11 cellular contexts compared by ENCODE assay signal in genomic region chr15:45134682-45135604, GRCh38. TPM values are rescaled to one million over a fixed set of nuclear protein-coding genes. Genes with fewer than 3 reads are reported as not detected.
DNase-seq lines count a peak whose midpoint lies in the region; ATAC-seq and TF ChIP-seq lines count a peak whose summit lies in the region.
"Had no signal": no experiment of that assay in that cellular context is flagged by ENCODE, and none has a peak within 500 bp of the region (broad histone marks: within the 10 kb centered on the region; RNA-seq: fewer than 3 reads in every experiment).

No MANE protein-coding gene starts in this region.

- ATAC-seq in Right ventricle myocardium inferior: peak; percentile 47
- ATAC-seq in memory B cell (ENCODE audit: low read depth): peak; percentile 63
- ATAC-seq in HG02642 (IDR thresholded peaks at IDR 0.05; ENCODE audit: poor library complexity, unreplicated experiment): no peak

- TF ChIP-seq EP300 in transverse colon (IDR thresholded peaks at IDR 0.05; ENCODE audit: low read depth): no peak

- H3K27me3 ChIP-seq in right atrium auricular region (peaks cover 0 to 7% of the 10 kb centered on the region in 2 donors), transverse colon (peaks cover 57% of the 10 kb centered on the region), Caco-2 (replicated peaks; ENCODE audit: control insufficient read depth, insufficient read depth, low read length) (no peaks in the 10 kb centered on the region)

- WGBS in transverse colon (ENCODE audit: low coverage in 1 of 2), 2 donors: 17 to 33% methylated on average over 1 to 28 of the region's 57 CpGs

- no peak for TF ChIP-seq POLR2A in transverse colon (IDR thresholded peaks at IDR 0.05)

- CTCF ChIA-PET in Caco-2 (lab: Charles Lee): interaction anchor here (1.1 kb wide), 1 partner anchor 17 kb away, joined by 4 read pairs; no protein-coding TSS in a partner anchor

- no peak overlapping the region for H3K27ac Mint-ChIP-seq in brain
- H3K27ac Mint-ChIP-seq in memory B cell: peak overlapping the region; percentile 25
- no peak overlapping the region for H3K27ac Mint-ChIP-seq in Caco-2 (ENCODE audit: unreplicated experiment)

- peak in 1 of 2 donors; percentile 46 for TF ChIP-seq CTCF in right atrium auricular region (IDR thresholded peaks at IDR 0.05)
- peak in 1 of 2 experiments; percentile 25 for TF ChIP-seq CTCF in brain (conservative IDR thresholded peaks at IDR 0.05)
- TF ChIP-seq CTCF in transverse colon (IDR thresholded peaks at IDR 0.05): peak in 2 of 5 experiments; percentile 15 to 40
- TF ChIP-seq CTCF in Caco-2 (IDR thresholded peaks at IDR 0.05; ENCODE audit: insufficient read depth in 1 of 2, low read depth in 1 of 2, low read length in 1 of 2, severe bottlenecking in 1 of 2, unreplicated experiment in 1 of 2): no peak

- H3K4me1 Mint-ChIP-seq in brain (peaks cover 5% of the 10 kb centered on the region), memory B cell (peaks cover 8% of the 10 kb centered on the region), Caco-2 (ENCODE audit: low read depth, unreplicated experiment) (no peaks in the 10 kb centered on the region)

- peak overlapping the region in 1 of 2 donors; percentile 17 for H3K4me3 ChIP-seq in right atrium auricular region
- H3K4me3 ChIP-seq in transverse colon: peak overlapping the region in 2 of 4 donors; percentile 26 to 36
- no peak overlapping the region for H3K4me3 ChIP-seq in Caco-2 (ENCODE audit: low read depth, low read length)

- no TSS peak for BruUV-seq in Caco-2 (replicated peaks; lab: Mats Ljungman, UMichigan)

- H3K27ac ChIP-seq in right atrium auricular region (no peak overlapping the region), transverse colon (no peak overlapping the region)
- H3K27ac ChIP-seq: C4-2B, HL-60 had no signal

- in situ Hi-C loops in transverse colon (cut with MboI; ENCODE audit: low pct_ligation_motif_present in 1 of 4, low pct_unique_long_range_greater_than_20kb in 1 of 4, low sequenced_read_pairs in 3 of 4): no loop called here

- H3K36me3 ChIP-seq in right atrium auricular region: no peaks in the 10 kb centered on the region
- no peaks in the 10 kb centered on the region for H3K36me3 ChIP-seq in transverse colon
- no peaks in the 10 kb centered on the region for H3K36me3 ChIP-seq in Caco-2 (ENCODE audit: control insufficient read depth, insufficient read depth, low read length)

- peaks cover 77% of the 10 kb centered on the region for H3K27me3 Mint-ChIP-seq in brain
- peaks cover 20% of the 10 kb centered on the region for H3K27me3 Mint-ChIP-seq in memory B cell
- no peaks in the 10 kb centered on the region for H3K27me3 Mint-ChIP-seq in Caco-2 (ENCODE audit: insufficient read depth, unreplicated experiment)

- H3K4me3 Mint-ChIP-seq in brain: peak overlapping the region in 4 of 5 experiments; percentile 6 to 76 (median 58)
- H3K4me3 Mint-ChIP-seq in memory B cell: peak overlapping the region; percentile 65
- no peak overlapping the region for H3K4me3 Mint-ChIP-seq in Caco-2 (ENCODE audit: unreplicated experiment)

- no peak for DNase-seq in Right ventricle myocardium inferior (ENCODE audit: missing footprints)
- no peak for DNase-seq in right atrium auricular region (ENCODE audit: low spot score)
- DNase-seq in memory B cell (ENCODE audit: low spot score in 2 of 2): no peak
- peak; percentile 51 for DNase-seq in transverse colon
- no peak for DNase-seq in DMS79 (lab: John Stamatoyannopoulos, UW)
- no peak for DNase-seq in Caco-2

- peaks cover 0 to 8% (median 0%) of the 10 kb centered on the region in 5 experiments for H3K9me3 Mint-ChIP-seq in brain
- no peaks in the 10 kb centered on the region for H3K9me3 Mint-ChIP-seq in memory B cell
- no peaks in the 10 kb centered on the region for H3K9me3 Mint-ChIP-seq in Caco-2 (ENCODE audit: unreplicated experiment)

- H3K4me1 ChIP-seq in right atrium auricular region (peaks cover 0 to 9% of the 10 kb centered on the region in 2 donors), transverse colon (peaks cover 2 to 15% (median 10%) of the 10 kb centered on the region in 4 donors), Caco-2 (no peaks in the 10 kb centered on the region)

- H3K9me3 ChIP-seq in right atrium auricular region (no peaks in the 10 kb centered on the region), transverse colon (no peaks in the 10 kb centered on the region), Caco-2 (no peaks in the 10 kb centered on the region)

- H3K36me3 Mint-ChIP-seq in brain: no peaks in the 10 kb centered on the region
- no peaks in the 10 kb centered on the region for H3K36me3 Mint-ChIP-seq in memory B cell
- H3K36me3 Mint-ChIP-seq in Caco-2 (ENCODE audit: insufficient read depth, unreplicated experiment): no peaks in the 10 kb centered on the region

- POLR2A ChIA-PET in Caco-2 (lab: Charles Lee): no interaction called here

- intact Hi-C loops in Right ventricle myocardium inferior (cut with DNase I): no loop called here
- intact Hi-C loops in transverse colon (cut with DNase I; ENCODE audit: low total_unique reads): no loop called here
- intact Hi-C loops in Caco-2 (cut with micrococcal nuclease; ENCODE audit: unreplicated experiment): no loop called here

RNA-seq across cellular contexts. Expression of gene DUOX1, which starts 5.1 kb away (rescaled TPM):
- total RNA-seq in Right ventricle myocardium inferior (1.0 TPM), right atrium auricular region (1 to 10 TPM; 1.1 to 3.6 TPM), transverse colon (1 to 10 TPM in 1 of 4 donors, under 1 TPM in 2, not detected in 1; 0.14 to 4.1 (median 0.64) TPM), Caco-2 (2022) (0.14 and 0.56 TPM in 2 replicates)
- 1.3 TPM for polyA plus RNA-seq in brain (ENCODE audit: insufficient read depth, low read depth, low replicate concordance)
- total RNA-seq: osteocyte had no signal

RNA-seq across cellular contexts. Expression of gene DUOXA1, which starts 5.3 kb away (rescaled TPM):
- 0.68 TPM for total RNA-seq in Right ventricle myocardium inferior
- 1 to 10 TPM in 1 of 2 donors, under 1 TPM in 1; 0.41 to 2.7 TPM for total RNA-seq in right atrium auricular region
- polyA plus RNA-seq in brain (ENCODE audit: insufficient read depth, low read depth, low replicate concordance): 1.5 TPM
- 1 to 10 TPM in 1 of 4 donors, not detected in 3; 1.4 TPM for total RNA-seq in transverse colon
- 0.39 TPM in 1 of 2 replicates, not detected in the other for total RNA-seq in Caco-2 (2022)
- total RNA-seq: osteocyte had no signal

RNA-seq across cellular contexts. Expression of gene DUOXA2, which starts 20.8 kb away (rescaled TPM):
- not detected for total RNA-seq in Right ventricle myocardium inferior
- not detected for total RNA-seq in right atrium auricular region
- polyA plus RNA-seq in brain (ENCODE audit: insufficient read depth, low read depth, low replicate concordance): not detected
- 10 to 100 TPM in 1 of 4 donors, under 1 TPM in 1, not detected in 2; 0.68 to 10.0 TPM for total RNA-seq in transverse colon
- total RNA-seq in Caco-2 (2022): 1.5 and 1.6 TPM in 2 replicates
- total RNA-seq: osteocyte had no signal

RNA-seq across cellular contexts. Expression of gene DUOX2, which starts 21.0 kb away (rescaled TPM):
- 0.08 TPM for total RNA-seq in Right ventricle myocardium inferior
- total RNA-seq in right atrium auricular region: under 1 TPM; 0.08 to 0.11 TPM
- 0.08 TPM for polyA plus RNA-seq in brain (ENCODE audit: insufficient read depth, low read depth, low replicate concordance)
- total RNA-seq in transverse colon: 10 to 100 TPM in 1 of 4 donors, 1 to 10 TPM in 1, under 1 TPM in 2; 0.68 to 23.8 (median 1.9) TPM
- 6.9 and 8.3 TPM in 2 replicates for total RNA-seq in Caco-2 (2022)
- total RNA-seq: osteocyte had no signal

RNA-seq across cellular contexts. Expression of gene SHF, which starts 52.8 kb away (rescaled TPM):
- total RNA-seq in Right ventricle myocardium inferior (3.9 TPM), right atrium auricular region (10 to 100 TPM in 1 of 2 donors, 1 to 10 TPM in 1; 4.7 to 12.0 TPM), transverse colon (1 to 10 TPM in 3 of 4 donors, not detected in 1; 3.7 to 9.8 (median 7.4) TPM), Caco-2 (2022) (11.9 and 12.9 TPM in 2 replicates)
- 93.7 TPM for polyA plus RNA-seq in brain (ENCODE audit: insufficient read depth, low read depth, low replicate concordance)
